In the genomic region with DNA sequence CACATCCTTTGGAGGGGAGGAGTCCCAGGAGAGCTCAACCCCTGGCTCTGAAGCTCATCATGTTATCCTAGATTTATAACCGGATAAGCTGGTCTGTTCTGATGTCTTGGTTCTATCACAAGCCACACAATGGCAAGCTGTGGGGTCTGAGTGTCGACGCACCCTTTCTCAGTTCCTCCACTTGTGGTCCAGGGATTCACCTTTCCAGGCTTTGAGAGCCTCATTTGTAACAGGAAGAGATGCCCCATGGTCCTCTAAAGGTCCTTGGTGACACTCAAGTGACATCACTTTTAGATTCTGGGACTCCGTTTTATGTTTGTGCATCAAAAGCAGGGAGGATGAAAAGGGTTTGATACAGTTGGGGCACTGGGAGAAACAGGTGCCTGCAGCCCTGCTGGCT, we compare ENCODE assay signal across 19 cellular contexts.
DNase-seq lines count a peak whose midpoint lies in the region; ATAC-seq, FAIRE-seq and TF ChIP-seq lines count a peak whose summit lies in the region.
"Had no signal": no experiment of that assay in that cellular context is flagged by ENCODE, and none has a peak within 500 bp of the region (broad histone marks: within the 10 kb centered on the region; RNA-seq: fewer than 3 reads in every experiment).

No MANE protein-coding gene starts in this region.

- no peaks in the 10 kb centered on the region for H3K9me2 ChIP-seq in OCI-LY7 (ENCODE audit: insufficient read depth, low read length)

- H3K4me1 ChIP-seq in OCI-LY7 (ENCODE audit: insufficient read depth, low read length, poor library complexity, severe bottlenecking) (peaks cover 15% of the 10 kb centered on the region), tibial artery (peaks cover 0 to 66% (median 48%) of the 10 kb centered on the region in 4 donors)
- H3K4me1 ChIP-seq: Caco-2, HAP-1 had no signal

- TF ChIP-seq CTCF in OCI-LY7 (conservative IDR thresholded peaks at IDR 0.05; ENCODE audit: low read length) (no peak), tibial artery (IDR thresholded peaks at IDR 0.05) (no peak)

- no peaks in the 10 kb centered on the region for H3K79me2 ChIP-seq in OCI-LY7 (ENCODE audit: insufficient read depth, low read depth, low read length)

- intact Hi-C loops in activated CD4-positive, alpha-beta memory T cell treated with anti-CD3 and anti-CD28 coated beads for 36 hours (cut with micrococcal nuclease), result no loop called here
- intact Hi-C loops in OCI-LY7 (cut with micrococcal nuclease; ENCODE audit: unreplicated experiment) (no loop called here), tibial artery (cut with DNase I; ENCODE audit: low total_unique reads) (loop anchor here (10.0 kb wide), 1 partner anchor 432 kb away; a partner anchor contains a TSS)

- no peaks in the 10 kb centered on the region for H3K9me3 ChIP-seq in OCI-LY7 (ENCODE audit: low read length)
- H3K9me3 ChIP-seq in tibial artery, result no peaks in the 10 kb centered on the region
- H3K9me3 ChIP-seq: Caco-2, HAP-1 had no signal

- no peak overlapping the region for H2AFZ ChIP-seq in OCI-LY7 (ENCODE audit: low read length)

- H4K20me1 ChIP-seq in OCI-LY7 (ENCODE audit: insufficient read depth, low read length), result no peaks in the 10 kb centered on the region

- peak overlapping the region; percentile 38 for H3K27ac Mint-ChIP-seq in activated CD4-positive, alpha-beta memory T cell treated with anti-CD3 and anti-CD28 coated beads, Interleukin-2, amount 10 ng/mL, durations not matched to agents 7 days and 5 days
- no peak overlapping the region for H3K27ac Mint-ChIP-seq in activated CD4-positive, alpha-beta memory T cell treated with anti-CD3 and anti-CD28 coated beads for 36 hours
- no peak overlapping the region for H3K27ac Mint-ChIP-seq in immature natural killer cell

- H3K27me3 Mint-ChIP-seq in activated CD4-positive, alpha-beta memory T cell treated with anti-CD3 and anti-CD28 coated beads, Interleukin-2, amount 10 ng/mL, durations not matched to agents 7 days and 5 days, result no peaks in the 10 kb centered on the region
- H3K27me3 Mint-ChIP-seq in activated CD4-positive, alpha-beta memory T cell treated with anti-CD3 and anti-CD28 coated beads for 36 hours, result no peaks in the 10 kb centered on the region
- H3K27me3 Mint-ChIP-seq in immature natural killer cell (ENCODE audit: low read depth in 3 of 3), result peaks cover 0 to 1% (median under 1%) of the 10 kb centered on the region in 3 donors

- peaks cover 29% of the 10 kb centered on the region for H3K4me1 Mint-ChIP-seq in activated CD4-positive, alpha-beta memory T cell treated with anti-CD3 and anti-CD28 coated beads, Interleukin-2, amount 10 ng/mL, durations not matched to agents 7 days and 5 days
- H3K4me1 Mint-ChIP-seq in activated CD4-positive, alpha-beta memory T cell treated with anti-CD3 and anti-CD28 coated beads for 36 hours (ENCODE audit: low read depth), result peaks cover 55% of the 10 kb centered on the region
- peaks cover 5 to 6% of the 10 kb centered on the region in 2 donors for H3K4me1 Mint-ChIP-seq in immature natural killer cell

- no peaks in the 10 kb centered on the region for H3K27me3 ChIP-seq in tibial artery

- H3K4me2 ChIP-seq in OCI-LY7 (ENCODE audit: low read length), result peak overlapping the region; percentile 26; the same call in 1 of the 2 replicates

- FAIRE-seq in GM19239 (lab: Jason Lieb, UNC), result peak; percentile 89
- FAIRE-seq: RCC 7860 had no signal

- H3K27ac ChIP-seq in OCI-LY7 (ENCODE audit: low read depth, low read length, poor library complexity, severe bottlenecking) (no peak overlapping the region), tibial artery (peak overlapping the region; percentile 56)
- H3K27ac ChIP-seq: C4-2B had no signal

- no peaks in the 10 kb centered on the region for H3K36me3 ChIP-seq in OCI-LY7 (ENCODE audit: insufficient read depth, low read length)
- H3K36me3 ChIP-seq in tibial artery, result no peaks in the 10 kb centered on the region
- H3K36me3 ChIP-seq: HAP-1 had no signal

- no peak for ATAC-seq in GM19324 (IDR thresholded peaks at IDR 0.05; ENCODE audit: low FRiP score, unreplicated experiment)
- ATAC-seq: SK-N-SH treated with all-trans-retinoic acid at 6 μM for 48 hours had no signal

- no peak overlapping the region for H3K4me3 Mint-ChIP-seq in activated CD4-positive, alpha-beta memory T cell treated with anti-CD3 and anti-CD28 coated beads, Interleukin-2, amount 10 ng/mL, durations not matched to agents 7 days and 5 days
- no peak overlapping the region for H3K4me3 Mint-ChIP-seq in activated CD4-positive, alpha-beta memory T cell treated with anti-CD3 and anti-CD28 coated beads for 36 hours
- no peak overlapping the region for H3K4me3 Mint-ChIP-seq in immature natural killer cell

- H3K36me3 Mint-ChIP-seq in activated CD4-positive, alpha-beta memory T cell treated with anti-CD3 and anti-CD28 coated beads, Interleukin-2, amount 10 ng/mL, durations not matched to agents 7 days and 5 days (ENCODE audit: low read depth), result peaks cover 59% of the 10 kb centered on the region
- peaks cover 13% of the 10 kb centered on the region for H3K36me3 Mint-ChIP-seq in activated CD4-positive, alpha-beta memory T cell treated with anti-CD3 and anti-CD28 coated beads for 36 hours
- peaks cover 3 to 7% (median 6%) of the 10 kb centered on the region in 3 donors for H3K36me3 Mint-ChIP-seq in immature natural killer cell

- H3K9me3 Mint-ChIP-seq in activated CD4-positive, alpha-beta memory T cell treated with anti-CD3 and anti-CD28 coated beads, Interleukin-2, amount 10 ng/mL, durations not matched to agents 7 days and 5 days, result no peaks in the 10 kb centered on the region
- no peaks in the 10 kb centered on the region for H3K9me3 Mint-ChIP-seq in activated CD4-positive, alpha-beta memory T cell treated with anti-CD3 and anti-CD28 coated beads for 36 hours
- peaks cover 0 to 1% (median 0%) of the 10 kb centered on the region in 6 donors for H3K9me3 Mint-ChIP-seq in immature natural killer cell

- H3K4me3 ChIP-seq in OCI-LY7 (ENCODE audit: low read depth, low read length, poor library complexity, severe bottlenecking) (no peak overlapping the region), tibial artery (no peak overlapping the region)
- H3K4me3 ChIP-seq: HAP-1 had no signal

- POLR2A ChIA-PET in activated CD4-positive, alpha-beta memory T cell treated with anti-CD3 and anti-CD28 coated beads, Interleukin-2, amount 10 ng/mL, durations not matched to agents 7 days and 5 days (lab: Charles Lee), result no interaction called here
- POLR2A ChIA-PET in activated CD4-positive, alpha-beta memory T cell treated with anti-CD3 and anti-CD28 coated beads for 36 hours (lab: Charles Lee), result no interaction called here
- POLR2A ChIA-PET in OCI-LY7 (lab: Charles Lee), result interaction anchor here (0.7 kb wide), 1 partner anchor 512 kb away, joined by 3 read pairs; no protein-coding TSS in a partner anchor

- no peak for DNase-seq in activated CD4-positive, alpha-beta memory T cell treated with anti-CD3 and anti-CD28 coated beads, Interleukin-2, amount 10 ng/mL, durations not matched to agents 7 days and 5 days
- DNase-seq in activated CD4-positive, alpha-beta memory T cell treated with anti-CD3 and anti-CD28 coated beads for 36 hours, result no peak
- DNase-seq in GM19239 (ENCODE audit: insufficient read length, low spot score) (no peak), OCI-LY7 (ENCODE audit: low spot score) (no peak), tibial artery (no peak), immature natural killer cell (no peak), NCI-H748 (lab: John Stamatoyannopoulos, UW; ENCODE audit: unreplicated experiment) (no peak)
- DNase-seq: 8988T, Caco-2, KBM-7, NCI-H1092, NCI-H1694, NCI-H748 treated with DMSO at 0.1 percent for 48 hours, SHP77 had no signal

- BruUV-seq in OCI-LY7 (replicated peaks; lab: Mats Ljungman, UMichigan), result no TSS peak

- CTCF ChIA-PET in activated CD4-positive, alpha-beta memory T cell treated with anti-CD3 and anti-CD28 coated beads, Interleukin-2, amount 10 ng/mL, durations not matched to agents 7 days and 5 days (lab: Charles Lee), result no interaction called here
- CTCF ChIA-PET in activated CD4-positive, alpha-beta memory T cell treated with anti-CD3 and anti-CD28 coated beads for 36 hours (lab: Charles Lee), result interaction anchor here (1.2 to 1.8 kb wide), 2 partner anchors 8 to 171 kb away, joined by 3 to 5 read pairs; no protein-coding TSS in a partner anchor
- CTCF ChIA-PET in OCI-LY7 (lab: Charles Lee; ENCODE audit: unreplicated experiment), result no interaction called here
